ENCODE assay signal across 18 cellular contexts in the genomic region with DNA sequence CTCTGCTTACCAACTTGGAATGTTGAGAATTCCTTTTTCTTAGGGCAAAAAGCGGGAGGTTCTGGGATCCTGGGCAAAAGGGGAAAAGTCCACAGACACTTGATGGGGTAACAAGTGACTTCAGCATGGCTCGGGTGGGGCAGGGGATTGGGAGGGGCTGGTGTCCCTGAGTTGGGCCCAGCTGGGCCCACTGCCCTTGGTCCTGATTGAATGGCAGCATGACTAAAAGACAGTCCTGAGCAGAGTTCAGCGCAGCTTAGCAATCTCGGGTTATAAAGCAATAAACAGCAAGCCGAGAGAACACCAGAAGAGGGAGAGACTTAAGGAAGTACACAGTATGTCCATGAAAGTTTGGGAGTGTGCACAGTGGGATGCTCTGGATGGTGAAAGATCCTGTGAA. TPM values are rescaled to one million over a fixed set of nuclear protein-coding genes. Genes with fewer than 3 reads are reported as not detected.
DNase-seq lines count a peak whose midpoint lies in the region; ATAC-seq and TF ChIP-seq lines count a peak whose summit lies in the region.
"Had no signal": no experiment of that assay in that cellular context is flagged by ENCODE, and none has a peak within 500 bp of the region (broad histone marks: within the 10 kb centered on the region; RNA-seq: fewer than 3 reads in every experiment).

No MANE protein-coding gene starts in this region.

- H3K4me3 ChIP-seq in left ventricle myocardium inferior (no peak overlapping the region), hepatocyte (no peak overlapping the region)

- H3K27me3 ChIP-seq in left ventricle myocardium inferior (ENCODE audit: low read depth) (no peaks in the 10 kb centered on the region), hepatocyte (no peaks in the 10 kb centered on the region)

- H3K4me3 Mint-ChIP-seq in nephron progenitor cell = no peak overlapping the region
- no peak overlapping the region for H3K4me3 Mint-ChIP-seq in activated T-cell treated with anti-CD3 and anti-CD28 coated beads, Interleukin-2, amount 50 U/mL, for 72 hours
- H3K4me3 Mint-ChIP-seq: CD14-positive monocyte; CD8-positive, alpha-beta T cell had no signal

- H3K9me3 ChIP-seq in left ventricle myocardium inferior (replicated peaks) = no peaks in the 10 kb centered on the region
- no peaks in the 10 kb centered on the region for H3K9me3 ChIP-seq in hepatocyte (ENCODE audit: low read depth)

- H3K36me3 Mint-ChIP-seq in nephron progenitor cell (ENCODE audit: low read depth) = peaks cover 27% of the 10 kb centered on the region
- H3K36me3 Mint-ChIP-seq in activated T-cell treated with anti-CD3 and anti-CD28 coated beads, Interleukin-2, amount 50 U/mL, for 72 hours (ENCODE audit: insufficient read depth in 2 of 2) = peaks cover 5% of the 10 kb centered on the region in 2 donors

- no peaks in the 10 kb centered on the region for H3K27me3 Mint-ChIP-seq in nephron progenitor cell (ENCODE audit: low read depth, poor library complexity)
- no peaks in the 10 kb centered on the region for H3K27me3 Mint-ChIP-seq in activated T-cell treated with anti-CD3 and anti-CD28 coated beads, Interleukin-2, amount 50 U/mL, for 72 hours (ENCODE audit: low read depth)

- peaks cover 3% of the 10 kb centered on the region for H4K20me1 ChIP-seq in hepatocyte (ENCODE audit: insufficient read depth, poor library complexity, severe bottlenecking)

- H3K36me3 ChIP-seq in left ventricle myocardium inferior (peaks cover 29% of the 10 kb centered on the region), hepatocyte (replicated peaks; ENCODE audit: insufficient read depth, low read depth) (no peaks in the 10 kb centered on the region)

- peaks cover 62% of the 10 kb centered on the region for H3K79me2 ChIP-seq in hepatocyte

- H3K27ac Mint-ChIP-seq in nephron progenitor cell = peak overlapping the region; percentile 15
- no peak overlapping the region for H3K27ac Mint-ChIP-seq in activated T-cell treated with anti-CD3 and anti-CD28 coated beads, Interleukin-2, amount 50 U/mL, for 72 hours
- H3K27ac Mint-ChIP-seq: CD14-positive monocyte; CD8-positive, alpha-beta T cell had no signal

- DNase-seq in Right ventricle myocardium superior (peak; percentile 6), left ventricle myocardium inferior (no peak), hepatocyte (ENCODE audit: low spot score) (peak; percentile 63), nephron progenitor cell (no peak), NOMO-1 treated with DMSO at 0.1 percent for 48 hours (lab: John Stamatoyannopoulos, UW; ENCODE audit: unreplicated experiment) (no peak)
- no peak for DNase-seq in activated T-cell treated with anti-CD3 and anti-CD28 coated beads, Interleukin-2, amount 50 U/mL, for 72 hours
- DNase-seq: CD8-positive, alpha-beta T cell; COR-L47; DMS153; DND-41; GDM1; HCEC 1CT had no signal

- H3K9me2 ChIP-seq in hepatocyte (replicated peaks; ENCODE audit: insufficient read depth) = no peaks in the 10 kb centered on the region

- TF ChIP-seq CTCF in left ventricle myocardium inferior (IDR thresholded peaks at IDR 0.05; ENCODE audit: borderline replicate concordance) = no peak
- no peak for TF ChIP-seq CTCF in hepatocyte (IDR thresholded peaks at IDR 0.05; ENCODE audit: poor library complexity)
- TF ChIP-seq CTCF in nephron progenitor cell (IDR thresholded peaks at IDR 0.05) = no peak

- H3K4me2 ChIP-seq in hepatocyte = no peak overlapping the region

- no peaks in the 10 kb centered on the region for H3K9me3 Mint-ChIP-seq in nephron progenitor cell
- H3K9me3 Mint-ChIP-seq in activated T-cell treated with anti-CD3 and anti-CD28 coated beads, Interleukin-2, amount 50 U/mL, for 72 hours = no peaks in the 10 kb centered on the region
- H3K9me3 Mint-ChIP-seq: CD14-positive monocyte; CD8-positive, alpha-beta T cell had no signal

- H3K27ac ChIP-seq in left ventricle myocardium inferior (replicated peaks) = no peak overlapping the region
- H3K27ac ChIP-seq in hepatocyte = peak overlapping the region; percentile 55
- H3K27ac ChIP-seq: 22Rv1, HL-60 had no signal

- intact Hi-C loops in Right ventricle myocardium superior (cut with DNase I) = no loop called here
- intact Hi-C loops in left ventricle myocardium inferior (cut with micrococcal nuclease) = no loop called here

- 85% methylated on average over 5 of the region's 5 CpGs for WGBS in hepatocyte (ENCODE audit: low lambda C conversion rate, missing lambda C conversion rate)

- peaks cover 40% of the 10 kb centered on the region for H3K4me1 Mint-ChIP-seq in nephron progenitor cell
- peaks cover 43% of the 10 kb centered on the region for H3K4me1 Mint-ChIP-seq in activated T-cell treated with anti-CD3 and anti-CD28 coated beads, Interleukin-2, amount 50 U/mL, for 72 hours (ENCODE audit: low read depth)

- H3K4me1 ChIP-seq in left ventricle myocardium inferior (peaks cover 44% of the 10 kb centered on the region), hepatocyte (ENCODE audit: insufficient read depth) (peaks cover 10% of the 10 kb centered on the region)

- ATAC-seq in Right ventricle myocardium superior (ENCODE audit: poor library complexity) (no peak), HG02885 (IDR thresholded peaks at IDR 0.05; ENCODE audit: poor library complexity, unreplicated experiment) (no peak), GM21717 (IDR thresholded peaks at IDR 0.05; ENCODE audit: unreplicated experiment) (no peak)
- no peak for ATAC-seq in activated T-cell treated with anti-CD3 and anti-CD28 coated beads, Interleukin-2, amount 50 U/mL, for 72 hours (replicated peaks in 1 of 2)
- ATAC-seq: CD8-positive, alpha-beta T cell had no signal

- H2AFZ ChIP-seq in hepatocyte = no peak overlapping the region

RNA-seq across cellular contexts. Expression of a gene that starts 5.6 kb away (rescaled TPM):
- 34.6 TPM for total RNA-seq in Right ventricle myocardium superior
- 32.7 TPM for total RNA-seq in left ventricle myocardium inferior
- 35.2 and 40.2 TPM in 2 replicates for total RNA-seq in hepatocyte
- polyA plus RNA-seq in hepatocyte = 28.3 and 30.8 TPM in 2 replicates
- 10 to 100 TPM; 51.3 to 60.5 TPM for total RNA-seq in activated T-cell treated with anti-CD3 and anti-CD28 coated beads, Interleukin-2, amount 50 U/mL, for 72 hours

RNA-seq across cellular contexts. Expression of a gene that starts 10.9 kb away (rescaled TPM):
- total RNA-seq in Right ventricle myocardium superior (27.1 TPM), left ventricle myocardium inferior (28.9 TPM), hepatocyte (32.4 and 39.4 TPM in 2 replicates)
- 36.0 and 46.1 TPM in 2 replicates for polyA plus RNA-seq in hepatocyte
- total RNA-seq in activated T-cell treated with anti-CD3 and anti-CD28 coated beads, Interleukin-2, amount 50 U/mL, for 72 hours = 10 to 100 TPM; 28.0 to 31.5 TPM

RNA-seq across cellular contexts. Expression of a gene that starts 23.8 kb away (rescaled TPM):
- 26.7 TPM for total RNA-seq in Right ventricle myocardium superior
- 32.6 TPM for total RNA-seq in left ventricle myocardium inferior
- 72.9 and 73.3 TPM in 2 replicates for total RNA-seq in hepatocyte
- 117 and 127 TPM in 2 replicates for polyA plus RNA-seq in hepatocyte
- 10 to 100 TPM; 42.1 to 53.7 TPM for total RNA-seq in activated T-cell treated with anti-CD3 and anti-CD28 coated beads, Interleukin-2, amount 50 U/mL, for 72 hours

RNA-seq across cellular contexts. Expression of a gene that starts 24.1 kb away (rescaled TPM):
- total RNA-seq in Right ventricle myocardium superior (147 TPM), left ventricle myocardium inferior (108 TPM), hepatocyte (75.5 and 90.5 TPM in 2 replicates)
- 92.0 and 99.5 TPM in 2 replicates for polyA plus RNA-seq in hepatocyte
- 10 to 100 TPM; 62.5 to 68.9 TPM for total RNA-seq in activated T-cell treated with anti-CD3 and anti-CD28 coated beads, Interleukin-2, amount 50 U/mL, for 72 hours

RNA-seq across cellular contexts. Expression of a gene that starts 29.4 kb away (rescaled TPM):
- total RNA-seq in Right ventricle myocardium superior (2.3 TPM), left ventricle myocardium inferior (0.77 TPM), hepatocyte (4.4 and 6.5 TPM in 2 replicates)
- polyA plus RNA-seq in hepatocyte = 10.4 and 16.2 TPM in 2 replicates
- total RNA-seq in activated T-cell treated with anti-CD3 and anti-CD28 coated beads, Interleukin-2, amount 50 U/mL, for 72 hours = under 1 TPM; 0.69 to 0.70 TPM
- total RNA-seq: H4 had no signal

Comparison
In these comparisons a context has a peak if more than half of its experiments do, and no peak if none do; other contexts are left out.
1. DNase-seq: peak in Right ventricle myocardium superior (single experiment) and hepatocyte (single experiment); none in left ventricle myocardium inferior (single experiment), nephron progenitor cell (single experiment), NOMO-1 treated with DMSO at 0.1 percent for 48 hours (single experiment) and activated T-cell treated with anti-CD3 and anti-CD28 coated beads, Interleukin-2, amount 50 U/mL, for 72 hours (0 of 2).